In the genomic region with DNA sequence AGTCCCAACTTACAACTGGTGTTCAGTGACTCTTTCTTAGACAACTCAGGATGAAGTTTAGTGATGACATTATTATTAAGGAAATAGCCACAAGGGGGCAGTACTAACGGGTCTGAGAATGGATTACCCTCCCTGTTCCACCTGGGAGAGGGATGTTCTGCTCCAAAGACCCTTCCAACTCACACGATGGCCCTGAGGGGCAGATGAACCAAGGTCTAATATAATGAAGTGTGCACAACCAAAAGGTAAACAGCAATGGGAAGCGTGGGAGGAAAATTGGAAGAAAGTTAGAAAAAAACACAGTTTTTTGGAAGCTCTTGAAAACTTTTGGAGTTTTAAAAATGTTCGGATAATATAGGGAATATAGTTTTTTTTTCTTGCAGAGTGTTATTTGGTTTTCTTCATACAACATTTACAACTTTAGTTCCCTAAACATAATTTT, we compare ENCODE assay signal across 8 cellular contexts. TPM values are rescaled to one million over a fixed set of nuclear protein-coding genes. Genes with fewer than 3 reads are reported as not detected.
DNase-seq lines count a peak whose midpoint lies in the region; ATAC-seq, FAIRE-seq and TF ChIP-seq lines count a peak whose summit lies in the region.

No MANE protein-coding gene starts in this region.

- TF ChIP-seq CTCF in C4-2B (conservative IDR thresholded peaks at IDR 0.05), result peak; percentile 84
- TF ChIP-seq CTCF in thoracic aorta (IDR thresholded peaks at IDR 0.05), result peak; percentile 30

- no peaks in the 10 kb centered on the region for H3K9me3 Mint-ChIP-seq in immature natural killer cell
- H3K9me3 Mint-ChIP-seq in stimulated activated memory B cell treated with anti-CD40 and anti-IgM and Interleukin-4, amounts not matched to agents 10 μg/mL and 1 μg/mL and 100 μg/mL, for 72 hours, result no peaks in the 10 kb centered on the region

- no peaks in the 10 kb centered on the region for H3K9me3 ChIP-seq in thoracic aorta

- H3K36me3 ChIP-seq in thoracic aorta, result no peaks in the 10 kb centered on the region

- H3K4me1 ChIP-seq in thoracic aorta (ENCODE audit: control insufficient read depth in 1 of 2, low read depth in 2 of 2), result no peaks in the 10 kb centered on the region

- H3K27me3 ChIP-seq in thoracic aorta (replicated peaks; ENCODE audit: insufficient read depth), result no peaks in the 10 kb centered on the region

- H3K27ac ChIP-seq in C4-2B (no peak overlapping the region), thoracic aorta (no peak overlapping the region)

- DNase-seq in GM12891 (ENCODE audit: insufficient read length, low spot score), result peak; percentile 64
- peak; percentile 49 for DNase-seq in NCI-H2171 treated with DMSO at 0.1 percent for 48 hours (lab: John Stamatoyannopoulos, UW)
- peak; percentile 22 for DNase-seq in amniotic epithelial cell (ENCODE audit: low read depth)
- DNase-seq in immature natural killer cell, result peak; percentile 11 to 13 (median 12)
- no peak for DNase-seq in thoracic aorta (ENCODE audit: low spot score)

- TF ChIP-seq POLR2A in GM12891 (IDR thresholded peaks at IDR 0.05; ENCODE audit: low read depth, low read length), result no peak

- no peak overlapping the region for H3K4me3 Mint-ChIP-seq in immature natural killer cell
- no peak overlapping the region for H3K4me3 Mint-ChIP-seq in stimulated activated memory B cell treated with anti-CD40 and anti-IgM and Interleukin-4, amounts not matched to agents 10 μg/mL and 1 μg/mL and 100 μg/mL, for 72 hours

- peak; percentile 76 for FAIRE-seq in GM12891 (lab: Jason Lieb, UNC)

- no peaks in the 10 kb centered on the region for H3K4me1 Mint-ChIP-seq in immature natural killer cell
- H3K4me1 Mint-ChIP-seq in stimulated activated memory B cell treated with anti-CD40 and anti-IgM and Interleukin-4, amounts not matched to agents 10 μg/mL and 1 μg/mL and 100 μg/mL, for 72 hours, result peaks cover 13% of the 10 kb centered on the region

- ATAC-seq in thoracic aorta (ENCODE audit: insufficient number of reproducible peaks, low FRiP score, low read depth) (no peak), HG03521 (IDR thresholded peaks at IDR 0.05; ENCODE audit: unreplicated experiment) (no peak)
- no peak for ATAC-seq in stimulated activated memory B cell treated with anti-CD40 and anti-IgM and Interleukin-4, amounts not matched to agents 10 μg/mL and 1 μg/mL and 100 μg/mL, for 72 hours

- peaks cover 2% of the 10 kb centered on the region in 3 donors for H3K27me3 Mint-ChIP-seq in immature natural killer cell (ENCODE audit: low read depth in 3 of 3)
- peaks cover 22% of the 10 kb centered on the region for H3K27me3 Mint-ChIP-seq in stimulated activated memory B cell treated with anti-CD40 and anti-IgM and Interleukin-4, amounts not matched to agents 10 μg/mL and 1 μg/mL and 100 μg/mL, for 72 hours

- no peak overlapping the region for H3K27ac Mint-ChIP-seq in immature natural killer cell
- no peak overlapping the region for H3K27ac Mint-ChIP-seq in stimulated activated memory B cell treated with anti-CD40 and anti-IgM and Interleukin-4, amounts not matched to agents 10 μg/mL and 1 μg/mL and 100 μg/mL, for 72 hours

- H3K36me3 Mint-ChIP-seq in immature natural killer cell, result no peaks in the 10 kb centered on the region
- no peaks in the 10 kb centered on the region for H3K36me3 Mint-ChIP-seq in stimulated activated memory B cell treated with anti-CD40 and anti-IgM and Interleukin-4, amounts not matched to agents 10 μg/mL and 1 μg/mL and 100 μg/mL, for 72 hours

- H3K4me3 ChIP-seq in thoracic aorta, result no peak overlapping the region

TF ChIP-seq in GM12891, 5 proteins besides CTCF, POLR2A, EP300 and RAD21:
- no peak for TF ChIP-seq POLR2AphosphoS5 (IDR thresholded peaks at IDR 0.05; ENCODE audit: low read depth, low read length)
- TF ChIP-seq TAF1 (IDR thresholded peaks at IDR 0.05; ENCODE audit: low read depth, low read length), result no peak
- no peak for TF ChIP-seq POU2F2 (IDR thresholded peaks at IDR 0.05; ENCODE audit: low read depth, low read length)
- TF ChIP-seq PAX5 (IDR thresholded peaks at IDR 0.05; ENCODE audit: insufficient read depth, low read length, severe bottlenecking), result no peak
- TF ChIP-seq SPI1 (IDR thresholded peaks at IDR 0.05; ENCODE audit: low read depth, low read length), result no peak

RNA-seq across cellular contexts. Expression of a gene that starts 24.0 kb away (rescaled TPM):
- not detected for polyA plus RNA-seq in GM12891 (2012; ENCODE audit: low read depth, missing spikeins)
- polyA plus RNA-seq in immature natural killer cell, result not detected
- not detected for total RNA-seq in thoracic aorta

RNA-seq across cellular contexts. Expression of a gene that starts 42.1 kb away (rescaled TPM):
- not detected for polyA plus RNA-seq in GM12891 (2012; ENCODE audit: low read depth, missing spikeins)
- polyA plus RNA-seq in immature natural killer cell, result not detected
- total RNA-seq in thoracic aorta, result not detected
